ENCODE assay signal across 9 cellular contexts in the genomic region with DNA sequence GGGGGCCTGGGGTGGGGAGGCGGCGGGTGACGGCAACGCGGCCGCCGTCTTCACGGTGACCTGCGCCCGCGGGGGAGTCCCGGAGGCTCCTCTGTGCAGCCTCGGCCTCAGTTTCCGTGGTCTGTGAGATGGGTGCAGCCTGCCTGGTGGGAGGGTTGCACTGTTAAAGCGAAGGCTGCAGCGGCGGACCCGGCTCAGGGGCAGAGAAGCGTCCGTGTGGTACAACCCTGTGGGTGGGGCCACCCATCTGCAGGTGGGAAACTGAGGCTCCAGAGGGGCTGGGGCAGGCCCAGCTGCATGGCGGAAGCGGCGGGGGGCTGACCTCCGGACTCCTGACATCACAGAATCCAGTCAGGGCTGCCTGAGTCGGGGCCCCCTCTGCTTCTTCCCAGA. TPM values are rescaled to one million over a fixed set of nuclear protein-coding genes. Genes with fewer than 3 reads are reported as not detected.
A peak's percentile ranks its signal among the peaks of the same experiment; 100 is the strongest.
DNase-seq lines count a peak whose midpoint lies in the region; ATAC-seq and TF ChIP-seq lines count a peak whose summit lies in the region.
"Had no signal": no experiment of that assay in that cellular context is flagged by ENCODE, and none has a peak within 500 bp of the region (broad histone marks: within the 10 kb centered on the region; RNA-seq: fewer than 3 reads in every experiment).

No MANE protein-coding gene starts in this region.

- intact Hi-C loops in mucosa of descending colon (cut with DNase I, micrococcal nuclease) = no loop called here

- peaks cover 83% of the 10 kb centered on the region for H3K4me1 ChIP-seq in BLaER1
- peaks cover 13% of the 10 kb centered on the region for H3K4me1 ChIP-seq in effector memory CD4-positive, alpha-beta T cell (ENCODE audit: control insufficient read depth, insufficient read depth, low read length, poor library complexity, severe bottlenecking)
- peaks cover 4% of the 10 kb centered on the region for H3K4me1 ChIP-seq in rectal smooth muscle tissue (ENCODE audit: control insufficient read depth, insufficient read depth, low read length)
- H3K4me1 ChIP-seq in mucosa of descending colon (ENCODE audit: low read depth) = peaks cover 17% of the 10 kb centered on the region

- peak overlapping the region; percentile 39; the same call in 1 of the 2 replicates for H3K4me3 ChIP-seq in BLaER1
- peak overlapping the region; percentile 28 for H3K4me3 ChIP-seq in Jurkat, Clone E6-1 (ENCODE audit: low read length)
- peak overlapping the region; percentile 29 for H3K4me3 ChIP-seq in effector memory CD4-positive, alpha-beta T cell (ENCODE audit: insufficient read depth, low read depth, low read length, poor library complexity, severe bottlenecking)
- H3K4me3 ChIP-seq in rectal smooth muscle tissue (ENCODE audit: low read length) = peak overlapping the region; percentile 27
- H3K4me3 ChIP-seq in mucosa of descending colon = no peak overlapping the region

- H3K9ac ChIP-seq in BLaER1 = no peak overlapping the region
- H3K9ac ChIP-seq in rectal smooth muscle tissue (ENCODE audit: low read length) = no peak overlapping the region

- H3K9me3 ChIP-seq in BLaER1 (no peaks in the 10 kb centered on the region), mucosa of descending colon (no peaks in the 10 kb centered on the region)
- no peaks in the 10 kb centered on the region for H3K9me3 ChIP-seq in effector memory CD4-positive, alpha-beta T cell (ENCODE audit: control insufficient read depth, low read length)

- H3K4me2 ChIP-seq in BLaER1 = peak overlapping the region; percentile 72

- TF ChIP-seq CTCF in mucosa of descending colon (IDR thresholded peaks at IDR 0.05) = no peak

- no peak overlapping the region for H3K27ac ChIP-seq in BLaER1
- no peak overlapping the region for H3K27ac ChIP-seq in effector memory CD4-positive, alpha-beta T cell (ENCODE audit: insufficient read depth, low read length, poor library complexity, severe bottlenecking)
- H3K27ac ChIP-seq in rectal smooth muscle tissue (ENCODE audit: low read depth, low read length) = no peak overlapping the region

- H3K36me3 ChIP-seq in BLaER1 (no peaks in the 10 kb centered on the region), rectal smooth muscle tissue (ENCODE audit: control insufficient read depth, insufficient read depth, low read length) (no peaks in the 10 kb centered on the region), mucosa of descending colon (ENCODE audit: low read depth) (no peaks in the 10 kb centered on the region)
- H3K36me3 ChIP-seq in effector memory CD4-positive, alpha-beta T cell (ENCODE audit: control insufficient read depth, insufficient read depth, low read length) = no peaks in the 10 kb centered on the region

- H3K27me3 ChIP-seq in BLaER1 (no peaks in the 10 kb centered on the region), rectal smooth muscle tissue (ENCODE audit: control insufficient read depth, insufficient read depth, low read length) (no peaks in the 10 kb centered on the region)
- H3K27me3 ChIP-seq in effector memory CD4-positive, alpha-beta T cell (replicated peaks; ENCODE audit: control insufficient read depth, insufficient read depth, low read length, poor library complexity, severe bottlenecking) = no peaks in the 10 kb centered on the region

- no peak for DNase-seq in Jurkat, Clone E6-1 (ENCODE audit: low read depth, low spot score)
- no peak for DNase-seq in effector memory CD4-positive, alpha-beta T cell
- DNase-seq in mucosa of descending colon (no peak), HPDE6-E6E7 (ENCODE audit: extremely low spot score) (no peak), COLO829 (ENCODE audit: low spot score) (no peak), cortex of kidney (lab: John Stamatoyannopoulos, UW) (no peak)

- ATAC-seq in mucosa of descending colon = no peak

- H4K20me1 ChIP-seq in BLaER1 = peaks cover 36% of the 10 kb centered on the region

RNA-seq across cellular contexts. Expression of gene FGF22, which starts 0.5 kb away (rescaled TPM):
- polyA plus RNA-seq in Jurkat, Clone E6-1 (2012; ENCODE audit: insufficient read depth, insufficient read length) = 0.74 TPM
- under 1 TPM in 2 of 3 donors, not detected in 1; 0.23 to 0.82 TPM for total RNA-seq in mucosa of descending colon
- polyA plus RNA-seq: fibroblast of lung had no signal

RNA-seq across cellular contexts. Expression of gene POLRMT, which starts 6.8 kb away (rescaled TPM):
- 112 TPM for polyA plus RNA-seq in Jurkat, Clone E6-1 (2012; ENCODE audit: insufficient read depth, insufficient read length)
- total RNA-seq in mucosa of descending colon = 10 to 100 TPM; 48.3 to 61.1 (median 51.1) TPM

RNA-seq across cellular contexts. Expression of gene RNF126, which starts 22.9 kb away (rescaled TPM):
- polyA plus RNA-seq in Jurkat, Clone E6-1 (2012; ENCODE audit: insufficient read depth, insufficient read length) = 66.0 TPM
- 10 to 100 TPM; 47.5 to 69.1 (median 62.0) TPM for total RNA-seq in mucosa of descending colon

RNA-seq across cellular contexts. Expression of gene FSTL3, which starts 36.0 kb away (rescaled TPM):
- polyA plus RNA-seq in Jurkat, Clone E6-1 (2012; ENCODE audit: insufficient read depth, insufficient read length) = 5.1 TPM
- total RNA-seq in mucosa of descending colon = 10 to 100 TPM in 2 of 3 donors, 1 to 10 TPM in 1; 2.6 to 25.0 (median 12.8) TPM

RNA-seq across cellular contexts. Expression of gene HCN2, which starts 50.5 kb away (rescaled TPM):
- 3.7 TPM for polyA plus RNA-seq in Jurkat, Clone E6-1 (2012; ENCODE audit: insufficient read depth, insufficient read length)
- under 1 TPM; 0.12 to 0.89 (median 0.17) TPM for total RNA-seq in mucosa of descending colon
